8 cellular contexts compared by ENCODE assay signal in genomic region chr1:234608720-234609527, GRCh38. TPM values are rescaled to one million over a fixed set of nuclear protein-coding genes. Genes with fewer than 3 reads are reported as not detected.
DNase-seq lines count a peak whose midpoint lies in the region; ATAC-seq and TF ChIP-seq lines count a peak whose summit lies in the region.

No MANE protein-coding gene starts in this region.

- H3K9me2 ChIP-seq in PC-3 (replicated peaks; ENCODE audit: low read length) = no peaks in the 10 kb centered on the region

- peak overlapping the region; percentile 94 for H3K4me3 Mint-ChIP-seq in progenitor cell of endocrine pancreas (ENCODE audit: low read depth)

- no peaks in the 10 kb centered on the region for H3K27me3 ChIP-seq in PC-3 (ENCODE audit: low read length)

- TF ChIP-seq CTCF in PC-3 (conservative IDR thresholded peaks at IDR 0.05; ENCODE audit: low read depth, low read length) (no peak), progenitor cell of endocrine pancreas (IDR thresholded peaks at IDR 0.05; ENCODE audit: unreplicated experiment) (no peak), omental fat pad (IDR thresholded peaks at IDR 0.05) (no peak)

- H3K27ac ChIP-seq in PC-3 (ENCODE audit: low read length) = peak overlapping the region; percentile 96

- peaks cover 26% of the 10 kb centered on the region for H3K4me1 ChIP-seq in PC-3 (ENCODE audit: insufficient read depth, low read length)

- TF ChIP-seq POLR2A in GM18505 (IDR thresholded peaks at IDR 0.05; ENCODE audit: borderline replicate concordance, extremely low read depth, insufficient read depth, insufficient read length) = peak; percentile 70

- peaks cover 54% of the 10 kb centered on the region for H3K79me2 ChIP-seq in PC-3 (ENCODE audit: low read length)

- ATAC-seq in GM18505 (IDR thresholded peaks at IDR 0.05; ENCODE audit: unreplicated experiment) (no peak), PC-3 (no peak), HG03196 (IDR thresholded peaks at IDR 0.05; ENCODE audit: unreplicated experiment) (no peak), omental fat pad (ENCODE audit: low FRiP score) (no peak)

- no TSS peak for BruUV-seq in PC-3 (replicated peaks; lab: Mats Ljungman, UMichigan)

- CTCF ChIA-PET in PC-3 (lab: Charles Lee) = no interaction called here

- H3K9me3 ChIP-seq in PC-3 (ENCODE audit: low read length) = no peaks in the 10 kb centered on the region

- H3K4me2 ChIP-seq in PC-3 (ENCODE audit: low read length) = peak overlapping the region; percentile 98

- peaks cover 48% of the 10 kb centered on the region for H3K4me1 Mint-ChIP-seq in progenitor cell of endocrine pancreas (ENCODE audit: low read depth)

- peaks cover 40% of the 10 kb centered on the region for H4K20me1 ChIP-seq in PC-3 (ENCODE audit: low read length)

- H3K4me3 ChIP-seq in PC-3 (ENCODE audit: low read length) = peak overlapping the region; percentile 78

- intact Hi-C loops in PC-3 (cut with micrococcal nuclease) = no loop called here

- H3K27ac Mint-ChIP-seq in progenitor cell of endocrine pancreas = peak overlapping the region; percentile 73

- peak; percentile 44 for DNase-seq in PC-3
- DNase-seq in activated effector memory CD4-positive, alpha-beta T cell treated with anti-CD3 and anti-CD28 coated beads, Interleukin-2, amount 50 U/mL, for 16 hours = peak; percentile 90
- peak; percentile 49 for DNase-seq in germinal center (ENCODE audit: low spot score)
- no peak for DNase-seq in progenitor cell of endocrine pancreas (ENCODE audit: low spot score, unreplicated experiment)
- DNase-seq in omental fat pad (ENCODE audit: low spot score) = no peak
- DNase-seq in NCI-H2196 treated with DMSO at 0.1 percent for 48 hours (lab: John Stamatoyannopoulos, UW; ENCODE audit: unreplicated experiment) = no peak

- POLR2A ChIA-PET in PC-3 (lab: Charles Lee; ENCODE audit: unreplicated experiment) = no interaction called here

- H3K36me3 ChIP-seq in PC-3 (ENCODE audit: low read depth, low read length) = peaks cover 44% of the 10 kb centered on the region

- H2AFZ ChIP-seq in PC-3 (ENCODE audit: low read length) = no peak overlapping the region

- H3K27me3 Mint-ChIP-seq in progenitor cell of endocrine pancreas = no peaks in the 10 kb centered on the region

- H3F3A ChIP-seq in PC-3 (ENCODE audit: low read length, unreplicated experiment) = no peaks in the 10 kb centered on the region

- peak overlapping the region; percentile 99 for H3K9ac ChIP-seq in PC-3 (ENCODE audit: low read length)

- peaks cover 37% of the 10 kb centered on the region for H3K36me3 Mint-ChIP-seq in progenitor cell of endocrine pancreas (ENCODE audit: insufficient read depth)

- H3K9me3 Mint-ChIP-seq in progenitor cell of endocrine pancreas (ENCODE audit: low read depth) = no peaks in the 10 kb centered on the region

RNA-seq across cellular contexts. Expression of gene IRF2BP2, which starts 1.1 kb away (rescaled TPM):
- total RNA-seq in PC-3 (2014; rRNA removed) (78.8 and 102 TPM in 2 replicates), progenitor cell of endocrine pancreas (193 and 214 TPM in 2 replicates), omental fat pad (10 to 100 TPM; 39.4 to 67.1 (median 40.0) TPM)

Comparison
In these comparisons a context has a peak if more than half of its experiments do, and no peak if none do; other contexts are left out.
1. DNase-seq: peak in PC-3 (single experiment), activated effector memory CD4-positive, alpha-beta T cell treated with anti-CD3 and anti-CD28 coated beads, Interleukin-2, amount 50 U/mL, for 16 hours (single experiment) and germinal center (single experiment); none in progenitor cell of endocrine pancreas (single experiment), omental fat pad (single experiment) and NCI-H2196 treated with DMSO at 0.1 percent for 48 hours (single experiment).